ENCODE assay signal across 26 cellular contexts in genomic region chr17:78494961-78495330, GRCh38.
"Had no signal": no experiment of that assay in that cellular context is flagged by ENCODE, and none has a peak within 500 bp of the region (broad histone marks: within the 10 kb centered on the region; RNA-seq: fewer than 3 reads in every experiment).

No MANE protein-coding gene starts in this region.

- H3K27ac Mint-ChIP-seq: mesothelial cell of epicardium; naive B cell; natural killer cell; nephron progenitor cell; progenitor cell of endocrine pancreas; stimulated activated naive B cell treated with anti-CD40 and anti-IgM and Interleukin-4, amounts not matched to agents 10 μg/mL and 1 μg/mL and 100 μg/mL, for 72 hours; type B pancreatic cell had no signal

- H3K27me3 Mint-ChIP-seq: type B pancreatic cell had no signal

- H3K27me3 ChIP-seq: right atrium auricular region, right lobe of liver, suprapubic skin, uterus had no signal

- H3K36me3 Mint-ChIP-seq: mesothelial cell of epicardium; naive B cell; natural killer cell; stimulated activated naive B cell treated with anti-CD40 and anti-IgM and Interleukin-4, amounts not matched to agents 10 μg/mL and 1 μg/mL and 100 μg/mL, for 72 hours; type B pancreatic cell had no signal

- DNase-seq: hippocampal formation; left ventricle myocardium inferior; mesendoderm; naive B cell; natural killer cell; nephron progenitor cell; nucleus accumbens; right lobe of liver; stimulated activated CD4-positive, alpha-beta T cell treated with anti-CD3 and anti-CD28 coated beads, Interleukin-12 subunit alpha, Interleukin-12 subunit beta, amount 100 ng/mL, for 4 hours; stimulated activated CD4-positive, alpha-beta T cell treated with anti-CD3 and anti-CD28 coated beads, Interleukin-15, amount 100 ng/mL, for 24 hours; stimulated activated CD4-positive, alpha-beta T cell treated with anti-CD3 and anti-CD28 coated beads, Interleukin-2, amount 100 ng/mL, for 24 hours; stimulated activated CD4-positive, alpha-beta T cell treated with anti-CD3 and anti-CD28 coated beads, Interleukin-4, amount 100 ng/mL, for 1 hour; stimulated activated naive B cell treated with anti-CD40 and anti-IgM and Interleukin-4, amounts not matched to agents 10 μg/mL and 1 μg/mL and 100 μg/mL, for 72 hours; stimulated activated naive CD8-positive, alpha-beta T cell treated with anti-CD3 and anti-CD28 coated beads, Interleukin-15, Interleukin-2, amounts not matched to agents 100 U/mL and 50 U/mL, for 24 hours; stomach; uterus had no signal

- H3K9me3 ChIP-seq: left ventricle myocardium inferior, right atrium auricular region, right lobe of liver, stomach, suprapubic skin, tibial nerve, uterus had no signal

- H3K4me2 ChIP-seq: smooth muscle cell had no signal

- H3K36me3 ChIP-seq: left ventricle myocardium inferior, right atrium auricular region, right lobe of liver, stomach, suprapubic skin, tibial nerve, uterus had no signal

- H3K4me3 ChIP-seq: left ventricle myocardium inferior, lung, right atrium auricular region, right lobe of liver, smooth muscle cell, stomach, suprapubic skin, tibial nerve, uterus had no signal

- H3K27ac ChIP-seq: left ventricle myocardium inferior, parathyroid adenoma, right atrium auricular region, right lobe of liver, stomach, suprapubic skin, tibial nerve, uterus had no signal

- H3K9me3 Mint-ChIP-seq: mesothelial cell of epicardium; naive B cell; natural killer cell; nephron progenitor cell; stimulated activated naive B cell treated with anti-CD40 and anti-IgM and Interleukin-4, amounts not matched to agents 10 μg/mL and 1 μg/mL and 100 μg/mL, for 72 hours; type B pancreatic cell had no signal

- FAIRE-seq: keratinocyte had no signal

- H3K4me1 Mint-ChIP-seq: naive B cell; natural killer cell; stimulated activated naive B cell treated with anti-CD40 and anti-IgM and Interleukin-4, amounts not matched to agents 10 μg/mL and 1 μg/mL and 100 μg/mL, for 72 hours had no signal

- H3K4me1 ChIP-seq: parathyroid adenoma, right atrium auricular region, right lobe of liver, stomach, suprapubic skin, tibial nerve, uterus had no signal

- H2AFZ ChIP-seq: parathyroid adenoma had no signal

- H3K9ac ChIP-seq: parathyroid adenoma had no signal

- H3K4me3 Mint-ChIP-seq: mesothelial cell of epicardium; naive B cell; natural killer cell; nephron progenitor cell; stimulated activated naive B cell treated with anti-CD40 and anti-IgM and Interleukin-4, amounts not matched to agents 10 μg/mL and 1 μg/mL and 100 μg/mL, for 72 hours; type B pancreatic cell had no signal
